1 cellular context compared by ENCODE assay signal in genomic region chr6:17200395-17200794, GRCh38.
TF ChIP-seq lines count a peak whose summit lies in the region.

No MANE protein-coding gene starts in this region.

TF ChIP-seq in endothelial cell of umbilical vein, 7 proteins besides CTCF, POLR2A, EP300 and RAD21:
- TF ChIP-seq GATA2 (IDR thresholded peaks at IDR 0.05; ENCODE audit: insufficient read depth, insufficient read length, low read depth, low read length) (no peak), MAX (IDR thresholded peaks at IDR 0.05; ENCODE audit: insufficient read depth, insufficient read length) (no peak), EZH2 (IDR thresholded peaks at IDR 0.05; ENCODE audit: borderline replicate concordance, low read depth, low read length, severe bottlenecking) (no peak)
TF ChIP-seq in endothelial cell of umbilical vein: peak in this region for 0.
